ENCODE assay signal across 24 cellular contexts in genomic region chr15:84883916-84884781, GRCh38. TPM values are rescaled to one million over a fixed set of nuclear protein-coding genes. Genes with fewer than 3 reads are reported as not detected.
DNase-seq lines count a peak whose midpoint lies in the region; ATAC-seq and TF ChIP-seq lines count a peak whose summit lies in the region.
"Had no signal": no experiment of that assay in that cellular context is flagged by ENCODE, and none has a peak within 500 bp of the region (broad histone marks: within the 10 kb centered on the region; RNA-seq: fewer than 3 reads in every experiment).

Gene SLC28A1, plus strand, starts transcription at chr15:84884662. Its CDS starts 3,099 bp downstream, at chr15:84887761.

- H4K20me1 ChIP-seq in hepatocyte (ENCODE audit: insufficient read depth, poor library complexity, severe bottlenecking) = no peaks in the 10 kb centered on the region

- H3K27ac ChIP-seq in hepatocyte = peak within 1 kb of the TSS; percentile 86
- H3K27ac ChIP-seq: KMS-11, lower lobe of right lung, RWPE1, sigmoid colon had no signal

- no peaks in the 10 kb centered on the region for H3K27me3 ChIP-seq in hepatocyte

- H3K4me2 ChIP-seq in hepatocyte = no peak within 1 kb of the TSS
- H3K4me2 ChIP-seq: GM23338, KMS-11 had no signal

- H3K9me3 Mint-ChIP-seq in WTC11 (no peaks in the 10 kb centered on the region), progenitor cell of endocrine pancreas (ENCODE audit: low read depth) (no peaks in the 10 kb centered on the region)
- H3K9me3 Mint-ChIP-seq in activated CD4-positive, alpha-beta T cell treated with anti-CD3 and anti-CD28 coated beads, Interleukin-2, amount 10 ng/mL, durations not matched to agents 24 days and 14 days = no peaks in the 10 kb centered on the region
- H3K9me3 Mint-ChIP-seq: activated naive CD4-positive, alpha-beta T cell treated with anti-CD3 and anti-CD28 coated beads, Interleukin-2, amount 50 U/mL, for 72 hours; CD14-positive monocyte; endodermal cell; GM23338; stimulated activated memory B cell treated with anti-CD40 and anti-IgM and Interleukin-4, amounts not matched to agents 10 μg/mL and 1 μg/mL and 100 μg/mL, for 72 hours had no signal

- CTCF ChIA-PET in WTC11 (lab: Charles Lee) = interaction anchor here (1.1 to 3.1 kb wide), 3 partner anchors 39 to 44 kb away, joined by 3 to 13 read pairs (median 5); no protein-coding TSS in a partner anchor

- intact Hi-C loops in activated CD4-positive, alpha-beta T cell treated with anti-CD3 and anti-CD28 coated beads, Interleukin-2, amount 10 ng/mL, durations not matched to agents 24 days and 14 days (cut with micrococcal nuclease) = no loop called here

- H3K4me3 ChIP-seq in hepatocyte = no peak within 1 kb of the TSS
- H3K4me3 ChIP-seq: GM23338, lower lobe of right lung, sigmoid colon had no signal

- POLR2A ChIA-PET in WTC11 (lab: Charles Lee) = no interaction called here

- H3K27me3 Mint-ChIP-seq in WTC11 (ENCODE audit: low read depth) (no peaks in the 10 kb centered on the region), progenitor cell of endocrine pancreas (peaks cover 16% of the 10 kb centered on the region)
- peaks cover 5% of the 10 kb centered on the region for H3K27me3 Mint-ChIP-seq in activated CD4-positive, alpha-beta T cell treated with anti-CD3 and anti-CD28 coated beads, Interleukin-2, amount 10 ng/mL, durations not matched to agents 24 days and 14 days

- H3K36me3 Mint-ChIP-seq in WTC11 = no peaks in the 10 kb centered on the region
- H3K36me3 Mint-ChIP-seq in progenitor cell of endocrine pancreas (ENCODE audit: insufficient read depth) = no peaks in the 10 kb centered on the region
- H3K36me3 Mint-ChIP-seq in activated CD4-positive, alpha-beta T cell treated with anti-CD3 and anti-CD28 coated beads, Interleukin-2, amount 10 ng/mL, durations not matched to agents 24 days and 14 days (ENCODE audit: low read depth) = no peaks in the 10 kb centered on the region
- H3K36me3 Mint-ChIP-seq: activated naive CD4-positive, alpha-beta T cell treated with anti-CD3 and anti-CD28 coated beads, Interleukin-2, amount 50 U/mL, for 72 hours; CD14-positive monocyte; stimulated activated memory B cell treated with anti-CD40 and anti-IgM and Interleukin-4, amounts not matched to agents 10 μg/mL and 1 μg/mL and 100 μg/mL, for 72 hours had no signal

- DNase-seq in HT-29 (ENCODE audit: low spot score) = peak; percentile 42
- DNase-seq in WTC11 (ENCODE audit: low spot score) = no peak
- peak; percentile 71 for DNase-seq in hepatocyte (ENCODE audit: low spot score)
- no peak for DNase-seq in progenitor cell of endocrine pancreas (ENCODE audit: low spot score, unreplicated experiment)
- no peak for DNase-seq in NCI-H774 (lab: John Stamatoyannopoulos, UW)
- DNase-seq in activated CD4-positive, alpha-beta T cell treated with anti-CD3 and anti-CD28 coated beads for 1 hour = no peak
- DNase-seq in activated CD4-positive, alpha-beta T cell treated with anti-CD3 and anti-CD28 coated beads, Interleukin-2, amount 10 ng/mL, durations not matched to agents 24 days and 14 days = no peak
- DNase-seq: DMS53, endodermal cell, glutamatergic neuron, lower lobe of right lung, NCI-H2029 treated with DMSO at 0.1 percent for 48 hours, NCI-H510A, sigmoid colon had no signal

- peaks cover 8% of the 10 kb centered on the region for H3K4me1 ChIP-seq in hepatocyte (ENCODE audit: insufficient read depth)
- H3K4me1 ChIP-seq: lower lobe of right lung, sigmoid colon had no signal

- H3K27ac Mint-ChIP-seq in WTC11 (peak within 1 kb of the TSS; percentile 1; the same call in 1 of the 2 replicates), progenitor cell of endocrine pancreas (peak within 1 kb of the TSS; percentile 89)
- no peak within 1 kb of the TSS for H3K27ac Mint-ChIP-seq in activated CD4-positive, alpha-beta T cell treated with anti-CD3 and anti-CD28 coated beads, Interleukin-2, amount 10 ng/mL, durations not matched to agents 24 days and 14 days
- H3K27ac Mint-ChIP-seq: activated naive CD4-positive, alpha-beta T cell treated with anti-CD3 and anti-CD28 coated beads, Interleukin-2, amount 50 U/mL, for 72 hours; endodermal cell; GM23338; stimulated activated memory B cell treated with anti-CD40 and anti-IgM and Interleukin-4, amounts not matched to agents 10 μg/mL and 1 μg/mL and 100 μg/mL, for 72 hours had no signal

- H3K79me2 ChIP-seq in hepatocyte = no peaks in the 10 kb centered on the region

- H3K4me3 Mint-ChIP-seq in WTC11 (no peak within 1 kb of the TSS), progenitor cell of endocrine pancreas (ENCODE audit: low read depth) (no peak within 1 kb of the TSS)
- no peak within 1 kb of the TSS for H3K4me3 Mint-ChIP-seq in activated CD4-positive, alpha-beta T cell treated with anti-CD3 and anti-CD28 coated beads, Interleukin-2, amount 10 ng/mL, durations not matched to agents 24 days and 14 days
- H3K4me3 Mint-ChIP-seq: CD14-positive monocyte; endodermal cell; GM23338; stimulated activated memory B cell treated with anti-CD40 and anti-IgM and Interleukin-4, amounts not matched to agents 10 μg/mL and 1 μg/mL and 100 μg/mL, for 72 hours had no signal

- no peak for TF ChIP-seq CTCF in WTC11 (IDR thresholded peaks at IDR 0.05)
- TF ChIP-seq CTCF in hepatocyte (IDR thresholded peaks at IDR 0.05; ENCODE audit: poor library complexity) = no peak
- no peak for TF ChIP-seq CTCF in progenitor cell of endocrine pancreas (IDR thresholded peaks at IDR 0.05; ENCODE audit: unreplicated experiment)

- H3K4me1 Mint-ChIP-seq in WTC11 = peaks cover 6% of the 10 kb centered on the region
- H3K4me1 Mint-ChIP-seq in progenitor cell of endocrine pancreas (ENCODE audit: low read depth) = peaks cover 9% of the 10 kb centered on the region
- H3K4me1 Mint-ChIP-seq in activated CD4-positive, alpha-beta T cell treated with anti-CD3 and anti-CD28 coated beads, Interleukin-2, amount 10 ng/mL, durations not matched to agents 24 days and 14 days = no peaks in the 10 kb centered on the region
- H3K4me1 Mint-ChIP-seq: CD14-positive monocyte; endodermal cell; stimulated activated memory B cell treated with anti-CD40 and anti-IgM and Interleukin-4, amounts not matched to agents 10 μg/mL and 1 μg/mL and 100 μg/mL, for 72 hours had no signal

- no peaks in the 10 kb centered on the region for H3K9me2 ChIP-seq in hepatocyte (replicated peaks; ENCODE audit: insufficient read depth)

- H2AFZ ChIP-seq in hepatocyte = no peak within 1 kb of the TSS
- H2AFZ ChIP-seq: GM23338 had no signal

- 84% methylated on average over 11 of the region's 11 CpGs for WGBS in hepatocyte (ENCODE audit: low lambda C conversion rate, missing lambda C conversion rate)

- H3K36me3 ChIP-seq in hepatocyte (replicated peaks; ENCODE audit: insufficient read depth, low read depth) = no peaks in the 10 kb centered on the region
- H3K36me3 ChIP-seq: lower lobe of right lung, sigmoid colon had no signal

- no peak for ATAC-seq in WTC11
- ATAC-seq in HG03095 (IDR thresholded peaks at IDR 0.05; ENCODE audit: unreplicated experiment) = no peak
- ATAC-seq: activated CD4-positive, CD25-positive, alpha-beta regulatory T cell treated with anti-CD3 and anti-CD28 coated beads, Interleukin-2, amount 50 U/mL, for 24 hours; activated naive CD4-positive, alpha-beta T cell treated with anti-CD3 and anti-CD28 coated beads, Interleukin-2, amount 50 U/mL, for 72 hours; GM23338; lower lobe of right lung; stimulated activated memory B cell treated with anti-CD40 and anti-IgM and Interleukin-4, amounts not matched to agents 10 μg/mL and 1 μg/mL and 100 μg/mL, for 72 hours had no signal

- no peaks in the 10 kb centered on the region for H3K9me3 ChIP-seq in hepatocyte (ENCODE audit: low read depth)
- H3K9me3 ChIP-seq: lower lobe of right lung, sigmoid colon had no signal

TF ChIP-seq in WTC11, 78 proteins besides CTCF, POLR2A, EP300 and RAD21 (continues in another document):
- TF ChIP-seq SP1 (CRISPR knock-in tag; conservative IDR thresholded peaks at IDR 0.05) (no peak), ATF6 (CRISPR knock-in tag; IDR thresholded peaks at IDR 0.05) (no peak), CBFB (CRISPR knock-in tag; IDR thresholded peaks at IDR 0.05; ENCODE audit: low read depth) (no peak), TCF7 (CRISPR knock-in tag; IDR thresholded peaks at IDR 0.05; ENCODE audit: low read depth) (no peak), JAZF1 (CRISPR knock-in tag; IDR thresholded peaks at IDR 0.05) (no peak), KAT7 (CRISPR knock-in tag; IDR thresholded peaks at IDR 0.05; ENCODE audit: borderline replicate concordance) (no peak)

RNA-seq across cellular contexts. Expression of gene SLC28A1, which starts in this region (rescaled TPM):
- total RNA-seq in HT-29 (2014; rRNA removed; shearing (Covaris generic)) = 0.08 and 0.13 TPM in 2 replicates
- total RNA-seq in WTC11 (2021) (0.14 to 0.16 TPM in 2 of 3 replicates, not detected in the other), hepatocyte (2.7 and 3.0 TPM in 2 replicates), progenitor cell of endocrine pancreas (not detected in 2 replicates)
- 1.5 and 2.5 TPM in 2 replicates for polyA plus RNA-seq in hepatocyte
- not detected in 2 replicates for total RNA-seq in activated CD4-positive, alpha-beta T cell treated with anti-CD3 and anti-CD28 coated beads, Interleukin-2, amount 10 ng/mL, durations not matched to agents 24 days and 14 days
- total RNA-seq: endodermal cell, fibroblast of lung, GM23338, lower lobe of right lung, omental fat pad, sigmoid colon had no signal
- polyA plus RNA-seq: CD14-positive monocyte, fibroblast of lung, GM23338, sigmoid colon had no signal

Comparison
In these comparisons a context has a peak if more than half of its experiments do, and no peak if none do; other contexts are left out.
1. Peak in DNase-seq in HT-29; RNA of the gene not detected or under 1 TPM.